In the genomic region with DNA sequence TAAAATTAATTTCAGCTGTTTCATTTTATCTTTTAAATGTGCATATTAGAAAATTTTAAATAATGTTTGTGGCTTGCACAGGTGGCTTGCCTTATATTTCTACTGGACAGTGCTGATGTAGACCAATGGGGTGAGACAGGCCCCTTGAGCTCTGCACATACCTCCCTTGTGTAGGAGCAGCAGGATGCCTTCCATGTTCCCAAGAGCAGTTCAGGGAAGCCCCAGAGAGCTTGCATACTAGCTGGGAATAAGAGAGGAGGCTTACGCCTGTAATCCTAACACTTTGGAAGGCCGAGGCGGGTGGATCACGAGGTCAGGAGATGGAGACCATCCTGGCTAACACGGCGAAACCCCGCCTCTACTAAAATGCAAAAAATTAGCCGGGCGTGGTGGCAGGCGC, we compare ENCODE assay signal across 26 cellular contexts.
"Had no signal": no experiment of that assay in that cellular context is flagged by ENCODE, and none has a peak within 500 bp of the region (broad histone marks: within the 10 kb centered on the region; RNA-seq: fewer than 3 reads in every experiment).

No MANE protein-coding gene starts in this region.

- H3K27ac ChIP-seq: coronary artery, esophagus muscularis mucosa, foreskin keratinocyte, gastroesophageal sphincter, heart left ventricle, left lung, pancreas, right lobe of liver, stomach, thyroid gland, vagina had no signal

- H3K9me3 ChIP-seq: esophagus muscularis mucosa, gastroesophageal sphincter, heart left ventricle, left lung, pancreas, right lobe of liver, stomach, thyroid gland, vagina had no signal

- H3K9me3 Mint-ChIP-seq: naive thymus-derived CD4-positive, alpha-beta T cell; stimulated activated effector memory CD8-positive, alpha-beta T cell treated with anti-CD3 and anti-CD28 coated beads, Interleukin-12 subunit alpha, Interleukin-12 subunit beta, amount 100 ng/mL, for 72 hours had no signal

- H3K4me1 Mint-ChIP-seq: naive thymus-derived CD4-positive, alpha-beta T cell; stimulated activated effector memory CD8-positive, alpha-beta T cell treated with anti-CD3 and anti-CD28 coated beads, Interleukin-12 subunit alpha, Interleukin-12 subunit beta, amount 100 ng/mL, for 72 hours had no signal

- H3K4me3 Mint-ChIP-seq: naive thymus-derived CD4-positive, alpha-beta T cell; nephron progenitor cell; stimulated activated effector memory CD8-positive, alpha-beta T cell treated with anti-CD3 and anti-CD28 coated beads, Interleukin-12 subunit alpha, Interleukin-12 subunit beta, amount 100 ng/mL, for 72 hours had no signal

- H3K4me1 ChIP-seq: heart left ventricle, left lung, pancreas, right lobe of liver, stomach, vagina had no signal

- H3K36me3 Mint-ChIP-seq: naive thymus-derived CD4-positive, alpha-beta T cell; stimulated activated effector memory CD8-positive, alpha-beta T cell treated with anti-CD3 and anti-CD28 coated beads, Interleukin-12 subunit alpha, Interleukin-12 subunit beta, amount 100 ng/mL, for 72 hours had no signal

- H3K27me3 ChIP-seq: esophagus muscularis mucosa, foreskin keratinocyte, gastroesophageal sphincter, heart left ventricle, left lung, pancreas, right lobe of liver, stomach, thyroid gland, vagina had no signal

- ATAC-seq: foreskin keratinocyte; gastroesophageal sphincter; heart left ventricle; left lung; naive thymus-derived CD4-positive, alpha-beta T cell; pancreas; right lobe of liver; stimulated activated effector memory CD8-positive, alpha-beta T cell treated with anti-CD3 and anti-CD28 coated beads, Interleukin-12 subunit alpha, Interleukin-12 subunit beta, amount 100 ng/mL, for 72 hours had no signal

- DNase-seq: dermis blood vessel endothelial cell; effector memory CD4-positive, alpha-beta T cell; foreskin keratinocyte; heart left ventricle; hippocampal formation; left cardiac atrium; left lung; mammary epithelial cell; midbrain; naive thymus-derived CD4-positive, alpha-beta T cell; nephron progenitor cell; occipital lobe; pancreas; right lobe of liver; small intestine; stimulated activated CD4-positive, alpha-beta T cell treated with anti-CD3 and anti-CD28 coated beads, Interleukin-1b, Interleukin-23, amount 100 ng/mL, for 48 hours; stimulated activated CD4-positive, alpha-beta T cell treated with anti-CD3 and anti-CD28 coated beads, Interleukin-4, amount 100 ng/mL, for 1 hour; stimulated activated naive CD4-positive, alpha-beta T cell treated with Interleukin-2 at 50 U/mL for 16 hours; stomach; thyroid gland; trophoblast cell had no signal

- H3K27ac Mint-ChIP-seq: naive thymus-derived CD4-positive, alpha-beta T cell; nephron progenitor cell; stimulated activated effector memory CD8-positive, alpha-beta T cell treated with anti-CD3 and anti-CD28 coated beads, Interleukin-12 subunit alpha, Interleukin-12 subunit beta, amount 100 ng/mL, for 72 hours had no signal

- H3K36me3 ChIP-seq: esophagus muscularis mucosa, gastroesophageal sphincter, heart left ventricle, left lung, pancreas, right lobe of liver, stomach, thyroid gland, vagina had no signal

- H3K4me3 ChIP-seq: coronary artery, esophagus muscularis mucosa, gastroesophageal sphincter, heart left ventricle, left lung, pancreas, right lobe of liver, stomach, thyroid gland, vagina had no signal
